Comparison of ENCODE assay signal across 6 cellular contexts in genomic region chr22:20117656-20118571, GRCh38. TPM values are rescaled to one million over a fixed set of nuclear protein-coding genes. Genes with fewer than 3 reads are reported as not detected.
DNase-seq lines count a peak whose midpoint lies in the region; ATAC-seq and TF ChIP-seq lines count a peak whose summit lies in the region.

No MANE protein-coding gene starts in this region.

- no peaks in the 10 kb centered on the region for H3K9me3 ChIP-seq in right atrium auricular region

- peak overlapping the region; percentile 88 to 93 for H3K27ac ChIP-seq in right atrium auricular region

- peaks cover 61% of the 10 kb centered on the region for H3K36me3 Mint-ChIP-seq in activated CD8-positive, alpha-beta T cell treated with anti-CD3 and anti-CD28 coated beads, Interleukin-2, amount 10 ng/mL, durations not matched to agents 7 days and 5 days (ENCODE audit: low read depth)

- CTCF ChIA-PET in activated CD8-positive, alpha-beta T cell treated with anti-CD3 and anti-CD28 coated beads, Interleukin-2, amount 10 ng/mL, durations not matched to agents 7 days and 5 days (lab: Charles Lee) = interaction anchor here (1.2 to 4.4 kb wide), 4 partner anchors 9 to 97 kb away, joined by 3 to 28 read pairs (median 4); no protein-coding TSS in a partner anchor

- H3K27me3 Mint-ChIP-seq in activated CD8-positive, alpha-beta T cell treated with anti-CD3 and anti-CD28 coated beads, Interleukin-2, amount 10 ng/mL, durations not matched to agents 7 days and 5 days (ENCODE audit: low read depth) = no peaks in the 10 kb centered on the region

- peaks cover 46% of the 10 kb centered on the region for H3K36me3 ChIP-seq in right atrium auricular region

- H3K4me3 Mint-ChIP-seq in activated CD8-positive, alpha-beta T cell treated with anti-CD3 and anti-CD28 coated beads, Interleukin-2, amount 10 ng/mL, durations not matched to agents 7 days and 5 days = peak overlapping the region; percentile 88

- peak overlapping the region; percentile 83 for H3K27ac Mint-ChIP-seq in activated CD8-positive, alpha-beta T cell treated with anti-CD3 and anti-CD28 coated beads, Interleukin-2, amount 10 ng/mL, durations not matched to agents 7 days and 5 days

- peak overlapping the region; percentile 91 for H3K4me3 ChIP-seq in right atrium auricular region

- DNase-seq in ELR (ENCODE audit: low read depth) (peak; percentile 47), right atrium auricular region (ENCODE audit: low spot score) (no peak), NCI-H128 (lab: John Stamatoyannopoulos, UW; ENCODE audit: unreplicated experiment) (no peak)
- DNase-seq in activated CD8-positive, alpha-beta T cell treated with anti-CD3 and anti-CD28 coated beads, Interleukin-2, amount 10 ng/mL, durations not matched to agents 7 days and 5 days = peak; percentile 65
- DNase-seq in stimulated activated CD8-positive, alpha-beta memory T cell treated with anti-CD3 and anti-CD28 coated beads, Interleukin-15, amount 100 ng/mL, for 48 hours (ENCODE audit: low read depth in 2 of 2) = peak; percentile 70 to 78

- no peaks in the 10 kb centered on the region for H3K9me3 Mint-ChIP-seq in activated CD8-positive, alpha-beta T cell treated with anti-CD3 and anti-CD28 coated beads, Interleukin-2, amount 10 ng/mL, durations not matched to agents 7 days and 5 days (ENCODE audit: insufficient read depth)

- H3K4me1 ChIP-seq in right atrium auricular region = peaks cover 0 to 49% of the 10 kb centered on the region in 2 donors

- peak; percentile 26 for ATAC-seq in HG03025 (IDR thresholded peaks at IDR 0.05; ENCODE audit: low FRiP score, unreplicated experiment)
- ATAC-seq in activated CD8-positive, alpha-beta T cell treated with anti-CD3 and anti-CD28 coated beads, Interleukin-2, amount 10 ng/mL, durations not matched to agents 7 days and 5 days = peak; percentile 22

- no peak for TF ChIP-seq CTCF in right atrium auricular region (IDR thresholded peaks at IDR 0.05)

- POLR2A ChIA-PET in activated CD8-positive, alpha-beta T cell treated with anti-CD3 and anti-CD28 coated beads, Interleukin-2, amount 10 ng/mL, durations not matched to agents 7 days and 5 days (lab: Charles Lee) = interaction anchor here (0.8 to 1.3 kb wide), 13 partner anchors 9 to 103 kb away, joined by 3 to 7 read pairs (median 3); partner anchors contain the start of gene TANGO2

- H3K27me3 ChIP-seq in right atrium auricular region = no peaks in the 10 kb centered on the region

- H3K4me1 Mint-ChIP-seq in activated CD8-positive, alpha-beta T cell treated with anti-CD3 and anti-CD28 coated beads, Interleukin-2, amount 10 ng/mL, durations not matched to agents 7 days and 5 days (ENCODE audit: low read depth) = peaks cover 64% of the 10 kb centered on the region

RNA-seq across cellular contexts. Expression of gene TRMT2A, which starts 0.9 kb away (rescaled TPM):
- 100 to 1,000 TPM in 1 of 2 experiments, 10 to 100 TPM in 1; 92.1 to 102 TPM for total RNA-seq in activated CD8-positive, alpha-beta T cell treated with anti-CD3 and anti-CD28 coated beads, Interleukin-2, amount 10 ng/mL, durations not matched to agents 7 days and 5 days
- 10 to 100 TPM; 16.0 to 17.6 TPM for total RNA-seq in right atrium auricular region

RNA-seq across cellular contexts. Expression of gene RANBP1, which starts 2.0 kb away (rescaled TPM):
- total RNA-seq in activated CD8-positive, alpha-beta T cell treated with anti-CD3 and anti-CD28 coated beads, Interleukin-2, amount 10 ng/mL, durations not matched to agents 7 days and 5 days = 100 to 1,000 TPM; 320 to 332 TPM
- 10 to 100 TPM; 63.6 to 96.5 TPM for total RNA-seq in right atrium auricular region

RNA-seq across cellular contexts. Expression of gene ZDHHC8, which starts 13.7 kb away (rescaled TPM):
- total RNA-seq in activated CD8-positive, alpha-beta T cell treated with anti-CD3 and anti-CD28 coated beads, Interleukin-2, amount 10 ng/mL, durations not matched to agents 7 days and 5 days = 10 to 100 TPM; 60.5 to 65.5 TPM
- total RNA-seq in right atrium auricular region = 10 to 100 TPM; 13.5 to 16.6 TPM

RNA-seq across cellular contexts. Expression of gene CCDC188, which starts 32.9 kb away (rescaled TPM):
- total RNA-seq in activated CD8-positive, alpha-beta T cell treated with anti-CD3 and anti-CD28 coated beads, Interleukin-2, amount 10 ng/mL, durations not matched to agents 7 days and 5 days = not detected
- under 1 TPM in 1 of 2 donors, not detected in 1; 0.43 TPM for total RNA-seq in right atrium auricular region

RNA-seq across cellular contexts. Expression of gene DGCR8, which starts 37.9 kb away (rescaled TPM):
- 10 to 100 TPM; 52.3 to 55.2 TPM for total RNA-seq in activated CD8-positive, alpha-beta T cell treated with anti-CD3 and anti-CD28 coated beads, Interleukin-2, amount 10 ng/mL, durations not matched to agents 7 days and 5 days
- 10 to 100 TPM in 1 of 2 donors, 1 to 10 TPM in 1; 8.3 to 12.1 TPM for total RNA-seq in right atrium auricular region

Comparison
In these comparisons a context has a peak if more than half of its experiments do, and no peak if none do; other contexts are left out.
1. DNase-seq: peak in ELR (single experiment), activated CD8-positive, alpha-beta T cell treated with anti-CD3 and anti-CD28 coated beads, Interleukin-2, amount 10 ng/mL, durations not matched to agents 7 days and 5 days (single experiment) and stimulated activated CD8-positive, alpha-beta memory T cell treated with anti-CD3 and anti-CD28 coated beads, Interleukin-15, amount 100 ng/mL, for 48 hours (2 of 2); none in right atrium auricular region (single experiment) and NCI-H128 (single experiment).
2. RNA of gene TRMT2A, which starts 0.9 kb away (total RNA-seq): 92.1 to 102 TPM in activated CD8-positive, alpha-beta T cell treated with anti-CD3 and anti-CD28 coated beads, Interleukin-2, amount 10 ng/mL, durations not matched to agents 7 days and 5 days; 16.0 to 17.6 TPM in right atrium auricular region; every median in the first group is over 4 times any median in the second.